Comparison of ENCODE assay signal across 16 cellular contexts in the genomic region with DNA sequence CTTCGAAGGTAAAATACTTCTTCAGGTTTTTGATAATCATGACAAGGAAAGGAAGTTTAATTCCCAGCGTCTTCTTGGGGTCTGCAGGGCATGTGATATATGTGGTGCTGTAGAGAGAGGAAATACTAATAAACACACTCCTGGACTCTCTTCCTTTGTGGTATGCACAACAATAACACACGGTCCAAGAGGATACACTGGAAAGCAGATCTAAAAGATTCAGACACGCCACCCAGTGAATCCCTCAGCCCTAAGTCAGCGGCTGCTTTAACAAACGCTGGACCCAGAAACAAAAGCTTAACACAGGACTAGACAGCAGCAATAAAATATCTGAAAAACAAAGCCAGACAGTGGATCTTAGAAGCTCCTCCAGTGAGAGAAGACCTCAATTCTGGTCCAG. TPM values are rescaled to one million over a fixed set of nuclear protein-coding genes. Genes with fewer than 3 reads are reported as not detected.
DNase-seq lines count a peak whose midpoint lies in the region; ATAC-seq and TF ChIP-seq lines count a peak whose summit lies in the region.
"Had no signal": no experiment of that assay in that cellular context is flagged by ENCODE, and none has a peak within 500 bp of the region (broad histone marks: within the 10 kb centered on the region; RNA-seq: fewer than 3 reads in every experiment).

No MANE protein-coding gene starts in this region.

- H3K79me1 ChIP-seq in IMR-90 (ENCODE audit: low read depth in 1 of 2, low read length in 2 of 2): peaks cover 31 to 48% of the 10 kb centered on the region in 2 experiments

- H3K4me3 Mint-ChIP-seq in brain (no peak overlapping the region), nephron progenitor cell (no peak overlapping the region)

- no peak overlapping the region; the same call in 1 of the 2 replicates for H4K5ac ChIP-seq in IMR-90 (ENCODE audit: low read depth, low read length)

- H3K27me3 Mint-ChIP-seq in brain (no peaks in the 10 kb centered on the region), nephron progenitor cell (ENCODE audit: low read depth, poor library complexity) (no peaks in the 10 kb centered on the region)

- CTCF ChIA-PET in IMR-90 (lab: Yijun Ruan, JAX): interaction anchor here (0.5 to 0.7 kb wide), 2 partner anchors 12 to 60 kb away, joined by 3 read pairs; no protein-coding TSS in a partner anchor
- CTCF ChIA-PET in HEK293T (lab: Yijun Ruan, JAX): no interaction called here

- peak overlapping the region; percentile 20 to 98 (median 53) for H3K27ac Mint-ChIP-seq in brain
- H3K27ac Mint-ChIP-seq in nephron progenitor cell: peak overlapping the region; percentile 81

- peaks cover 27% of the 10 kb centered on the region for H3K9me1 ChIP-seq in IMR-90 (ENCODE audit: insufficient read depth, low read length)

- H3K4me3 ChIP-seq in IMR-90 (ENCODE audit: insufficient read depth, low read depth, low read length): no peak overlapping the region

- H3K9ac ChIP-seq in IMR-90 (ENCODE audit: low read depth, low read length): no peak overlapping the region

- peak overlapping the region; percentile 37; the same call in 1 of the 2 replicates for H3K4me2 ChIP-seq in IMR-90 (ENCODE audit: low read depth, low read length)

- H3K18ac ChIP-seq in IMR-90 (ENCODE audit: low read depth, low read length): no peak overlapping the region

- peak overlapping the region; percentile 22; the same call in 1 of the 2 replicates for H2BK120ac ChIP-seq in IMR-90 (ENCODE audit: low read depth, low read length)

- H3K27ac ChIP-seq in IMR-90 (ENCODE audit: insufficient read depth, low read length): peak overlapping the region; percentile 43; the same call in 1 of the 2 replicates

- POLR2A ChIA-PET in IMR-90 (lab: Charles Lee; ENCODE audit: unreplicated experiment) (no interaction called here), HEK293T (lab: Yijun Ruan, JAX) (no interaction called here)

- H2BK20ac ChIP-seq in IMR-90 (ENCODE audit: low read depth, low read length): peak overlapping the region; percentile 10; the same call in 1 of the 2 replicates

- H3K36me3 Mint-ChIP-seq in brain: peaks cover 56% of the 10 kb centered on the region
- H3K36me3 Mint-ChIP-seq in nephron progenitor cell (ENCODE audit: low read depth): peaks cover 56% of the 10 kb centered on the region

- H2AK9ac ChIP-seq in IMR-90 (replicated peaks; ENCODE audit: low read depth, low read length, poor library complexity): no peak overlapping the region

- in situ Hi-C loops in IMR-90 (cut with MboI; ENCODE audit: low sequenced_read_pairs): loop anchor here (25.0 kb wide), 1 partner anchor 204 kb away; no protein-coding TSS in a partner anchor

- BruUV-seq in IMR-90 (replicated peaks; lab: Mats Ljungman, UMichigan): no TSS peak

- TF ChIP-seq RAD21 in IMR-90 (IDR thresholded peaks at IDR 0.05; ENCODE audit: low read length): no peak

- peaks cover 48% of the 10 kb centered on the region for H4K20me1 ChIP-seq in IMR-90 (ENCODE audit: insufficient read depth, low read length)

- H2AK5ac ChIP-seq in IMR-90 (ENCODE audit: low read depth, low read length): no peak overlapping the region

- peaks cover 16% of the 10 kb centered on the region for H3K4me1 ChIP-seq in IMR-90 (ENCODE audit: control insufficient read depth, insufficient read depth, low read length)

- no CpG with 5 or more reads among the region's 6 CpGs for WGBS in IMR-90 (ENCODE audit: extremely low coverage in 2 of 2, insufficient read length in 1 of 2), 2 experiments

- peak; percentile 90 for ATAC-seq in IMR-90 (ENCODE audit: low read depth)
- ATAC-seq: HCT116, HepG2 had no signal

- peaks cover 17% of the 10 kb centered on the region for H3K36me3 ChIP-seq in IMR-90 (ENCODE audit: control insufficient read depth, insufficient read depth, low read length)

- no peak overlapping the region; the same call in 1 of the 2 replicates for H3K14ac ChIP-seq in IMR-90 (replicated peaks; ENCODE audit: low read depth, low read length)

- H3K4ac ChIP-seq in IMR-90 (ENCODE audit: low read depth, low read length): peak overlapping the region; percentile 46; the same call in 1 of the 2 replicates

- dilution Hi-C loops in IMR-90 (cut with HindIII; ENCODE audit: low sequenced_read_pairs, unreplicated experiment): no loop called here

- H2AFZ ChIP-seq in IMR-90 (replicated peaks; ENCODE audit: low read length, poor library complexity): no peak overlapping the region

- DNase-seq in IMR-90: peak; percentile 67
- DNase-seq in islet precursor cell: peak; percentile 15
- no peak for DNase-seq in nephron progenitor cell
- no peak for DNase-seq in activated CD4-positive, alpha-beta T cell treated with anti-CD3 and anti-CD28 coated beads for 48 hours
- no peak for DNase-seq in NCI-H1694 (lab: John Stamatoyannopoulos, UW)
- DNase-seq in HEK293T (ENCODE audit: extremely low spot score): no peak
- DNase-seq: C1 segment of cervical spinal cord, DMS79, GOT3, KG1, MV-4-11, NCI-H187 treated with DMSO at 0.1 percent for 48 hours, NCI-H526 had no signal

- intact Hi-C loops in IMR-90 (cut with micrococcal nuclease): no loop called here

- H3K9me3 ChIP-seq in IMR-90 (ENCODE audit: control insufficient read depth, insufficient read depth, low read length): no peaks in the 10 kb centered on the region

- H2BK5ac ChIP-seq in IMR-90 (ENCODE audit: low read depth, low read length, poor library complexity, severe bottlenecking): no peak overlapping the region

- no peak overlapping the region for H2BK15ac ChIP-seq in IMR-90 (ENCODE audit: low read depth, low read length)

- H3K9me3 Mint-ChIP-seq in brain (peaks cover 0 to 3% (median 0%) of the 10 kb centered on the region in 5 experiments), nephron progenitor cell (no peaks in the 10 kb centered on the region)

- no peak overlapping the region for H3K23ac ChIP-seq in IMR-90 (ENCODE audit: low read depth, low read length)

- TF ChIP-seq POLR2A in IMR-90 (IDR thresholded peaks at IDR 0.05; ENCODE audit: low read depth, low read length): no peak

- TF ChIP-seq CTCF in IMR-90 (conservative IDR thresholded peaks at IDR 0.05; ENCODE audit: low read depth, low read length) (no peak), brain (conservative IDR thresholded peaks at IDR 0.05) (no peak), nephron progenitor cell (IDR thresholded peaks at IDR 0.05) (no peak)

- peak overlapping the region in 1 of 2 experiments; percentile 48; a peak in 1 of 4 replicates for H4K8ac ChIP-seq in IMR-90 (ENCODE audit: low read depth in 2 of 2, low read length in 2 of 2)

- H3K4me1 Mint-ChIP-seq in brain: peaks cover 62% of the 10 kb centered on the region
- peaks cover 25% of the 10 kb centered on the region for H3K4me1 Mint-ChIP-seq in nephron progenitor cell

- 0 out of 2 replicates have a peak overlapping the region, but pooled peaks have one; percentile 13 for H4K91ac ChIP-seq in IMR-90 (ENCODE audit: insufficient read depth, low read depth, low read length)

- no peak overlapping the region for H3K56ac ChIP-seq in IMR-90 (ENCODE audit: extremely low read depth, insufficient read depth, low read length)

- no peaks in the 10 kb centered on the region for H3K27me3 ChIP-seq in IMR-90 (ENCODE audit: control insufficient read depth, insufficient read depth, low read length)

TF ChIP-seq in IMR-90, 13 proteins besides CTCF, POLR2A, EP300 and RAD21:
- TF ChIP-seq, protein P1, sequence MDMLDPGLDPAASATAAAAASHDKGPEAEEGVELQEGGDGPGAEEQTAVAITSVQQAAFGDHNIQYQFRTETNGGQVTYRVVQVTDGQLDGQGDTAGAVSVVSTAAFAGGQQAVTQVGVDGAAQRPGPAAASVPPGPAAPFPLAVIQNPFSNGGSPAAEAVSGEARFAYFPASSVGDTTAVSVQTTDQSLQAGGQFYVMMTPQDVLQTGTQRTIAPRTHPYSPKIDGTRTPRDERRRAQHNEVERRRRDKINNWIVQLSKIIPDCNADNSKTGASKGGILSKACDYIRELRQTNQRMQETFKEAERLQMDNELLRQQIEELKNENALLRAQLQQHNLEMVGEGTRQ (IDR thresholded peaks at IDR 0.05; ENCODE audit: low read depth, low read length): no peak

TF ChIP-seq in HEK293T, 16 proteins besides CTCF, POLR2A, EP300 and RAD21:
- TF ChIP-seq NFRKB (IDR thresholded peaks at IDR 0.05) (no peak), SUZ12 (IDR thresholded peaks at IDR 0.05) (no peak), HDGF (IDR thresholded peaks at IDR 0.05; ENCODE audit: borderline replicate concordance) (no peak), ELF4 (IDR thresholded peaks at IDR 0.05) (no peak), ZNF384 (IDR thresholded peaks at IDR 0.05) (no peak), TARDBP (IDR thresholded peaks at IDR 0.05) (no peak), CTBP1 (IDR thresholded peaks at IDR 0.05; ENCODE audit: borderline replicate concordance) (no peak), ARNT (IDR thresholded peaks at IDR 0.05) (no peak), L3MBTL2 (conservative IDR thresholded peaks at IDR 0.05) (no peak), LEF1 (IDR thresholded peaks at IDR 0.05; ENCODE audit: borderline replicate concordance) (no peak)
- TF ChIP-seq, protein P2, sequence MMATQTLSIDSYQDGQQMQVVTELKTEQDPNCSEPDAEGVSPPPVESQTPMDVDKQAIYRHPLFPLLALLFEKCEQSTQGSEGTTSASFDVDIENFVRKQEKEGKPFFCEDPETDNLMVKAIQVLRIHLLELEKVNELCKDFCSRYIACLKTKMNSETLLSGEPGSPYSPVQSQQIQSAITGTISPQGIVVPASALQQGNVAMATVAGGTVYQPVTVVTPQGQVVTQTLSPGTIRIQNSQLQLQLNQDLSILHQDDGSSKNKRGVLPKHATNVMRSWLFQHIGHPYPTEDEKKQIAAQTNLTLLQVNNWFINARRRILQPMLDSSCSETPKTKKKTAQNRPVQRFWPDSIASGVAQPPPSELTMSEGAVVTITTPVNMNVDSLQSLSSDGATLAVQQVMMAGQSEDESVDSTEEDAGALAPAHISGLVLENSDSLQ (IDR thresholded peaks at IDR 0.05): no peak

RNA-seq across cellular contexts. Expression of a gene that starts 13.1 kb away (rescaled TPM):
- total RNA-seq in IMR-90 (2012; rRNA removed): 36.4 and 39.1 TPM in 2 replicates
- polyA plus RNA-seq in IMR-90 (2012; rRNA removed): 52.8 and 54.0 TPM in 2 replicates
- polyA plus RNA-seq in IMR-90 (2012; cell fraction: cytosol; rRNA removed): 38.3 and 51.0 TPM in 2 replicates
- 35.9 and 51.2 TPM in 2 replicates for polyA plus RNA-seq in IMR-90 (2012; cell fraction: nucleus; rRNA removed; ENCODE audit: low replicate concordance)
- polyA plus RNA-seq in brain (ENCODE audit: insufficient read depth, low read depth, low replicate concordance): 85.1 TPM

Comparison
In these comparisons a context has a peak if more than half of its experiments do, and no peak if none do; other contexts are left out.
1. DNase-seq: peak in IMR-90 (single experiment) and islet precursor cell (single experiment); none in nephron progenitor cell (single experiment), activated CD4-positive, alpha-beta T cell treated with anti-CD3 and anti-CD28 coated beads for 48 hours (single experiment), NCI-H1694 (single experiment) and HEK293T (single experiment).